ENCODE assay signal across 8 cellular contexts in the genomic region with DNA sequence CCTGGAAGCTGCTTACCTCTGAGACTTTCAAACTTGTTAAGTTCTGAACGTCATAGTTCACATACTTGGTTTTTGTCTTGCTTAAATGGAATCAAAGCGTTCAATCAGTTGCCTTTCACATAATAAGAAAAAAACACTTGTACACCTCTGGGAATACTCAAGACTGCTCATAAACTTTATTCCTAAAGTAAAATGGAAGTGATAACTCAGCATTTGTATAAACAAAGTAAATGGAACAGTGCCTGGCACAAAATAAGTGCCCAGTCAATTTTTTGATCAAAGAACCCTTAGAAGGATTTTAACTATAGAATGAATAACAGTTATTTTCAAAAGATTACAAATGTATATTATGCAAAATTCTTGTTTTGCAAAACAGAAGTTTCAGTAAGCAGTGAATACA. TPM values are rescaled to one million over a fixed set of nuclear protein-coding genes. Genes with fewer than 3 reads are reported as not detected.
DNase-seq lines count a peak whose midpoint lies in the region; ATAC-seq and TF ChIP-seq lines count a peak whose summit lies in the region.

No MANE protein-coding gene starts in this region.

- no peaks in the 10 kb centered on the region for H3K9me3 Mint-ChIP-seq in activated CD4-positive, alpha-beta T cell treated with anti-CD3 and anti-CD28 coated beads for 36 hours (ENCODE audit: low read depth)

- CTCF ChIA-PET in activated CD4-positive, alpha-beta T cell treated with anti-CD3 and anti-CD28 coated beads for 36 hours (lab: Charles Lee) = interaction anchor here (1.0 to 1.5 kb wide), 3 partner anchors 17 to 93 kb away, joined by 3 to 4 read pairs (median 3); no protein-coding TSS in a partner anchor

- intact Hi-C loops in activated CD4-positive, alpha-beta T cell treated with anti-CD3 and anti-CD28 coated beads for 36 hours (cut with DNase I, micrococcal nuclease) = loop anchor here in 1 of 2 experiments (5.0 kb wide), 1 partner anchor 61 kb away; no protein-coding TSS in a partner anchor
- intact Hi-C loops in adrenal gland (cut with DNase I) (loop anchor here in 1 of 2 donors (5.0 to 10.0 kb wide), 2 partner anchors 97 to 239 kb away; a partner anchor contains a TSS), left lung (cut with DNase I) (no loop called here), testis (cut with DNase I; ENCODE audit: low total_unique reads) (no loop called here)

- peak overlapping the region; percentile 99 for H3K27ac Mint-ChIP-seq in activated CD4-positive, alpha-beta T cell treated with anti-CD3 and anti-CD28 coated beads for 36 hours

- H3K36me3 ChIP-seq in adrenal gland (replicated peaks in 1 of 2) (peaks cover 0 to 8% of the 10 kb centered on the region in 2 donors), left lung (peaks cover 0 to 23% of the 10 kb centered on the region in 2 donors), testis (ENCODE audit: low read depth, missing control alignments) (no peaks in the 10 kb centered on the region)

- no peak for ATAC-seq in activated CD4-positive, alpha-beta T cell treated with anti-CD3 and anti-CD28 coated beads for 36 hours
- no peak for ATAC-seq in left lung

- H3K4me1 ChIP-seq in adrenal gland (replicated peaks in 1 of 2) (peaks cover 16 to 40% of the 10 kb centered on the region in 2 donors), left lung (peaks cover 16 to 49% of the 10 kb centered on the region in 2 donors), testis (peaks cover 14% of the 10 kb centered on the region)

- peaks cover 45% of the 10 kb centered on the region for H3K4me1 Mint-ChIP-seq in activated CD4-positive, alpha-beta T cell treated with anti-CD3 and anti-CD28 coated beads for 36 hours

- TF ChIP-seq CTCF in adrenal gland (IDR thresholded peaks at IDR 0.05) = no peak
- TF ChIP-seq CTCF in left lung (IDR thresholded peaks at IDR 0.05) = no peak
- TF ChIP-seq CTCF in testis (IDR thresholded peaks at IDR 0.05) = no peak

- POLR2A ChIA-PET in activated CD4-positive, alpha-beta T cell treated with anti-CD3 and anti-CD28 coated beads for 36 hours (lab: Charles Lee) = interaction anchor here (0.6 to 2.4 kb wide), 4 partner anchors 11 to 131 kb away, joined by 4 to 7 read pairs (median 7); no protein-coding TSS in a partner anchor

- DNase-seq in activated CD4-positive, alpha-beta T cell treated with anti-CD3 and anti-CD28 coated beads for 36 hours = no peak
- DNase-seq in activated CD4-positive, alpha-beta T cell treated with anti-CD3 and anti-CD28 coated beads for 48 hours = no peak
- DNase-seq in adrenal gland (no peak), left lung (no peak), testis (no peak), NCI-H748 treated with DMSO at 0.1 percent for 48 hours (lab: John Stamatoyannopoulos, UW) (no peak), G401 (ENCODE audit: low spot score) (no peak), GDM1 (lab: John Stamatoyannopoulos, UW) (no peak)

- TF ChIP-seq POLR2A in adrenal gland (IDR thresholded peaks at IDR 0.05) (no peak), testis (IDR thresholded peaks at IDR 0.05) (no peak)

- H3K27me3 ChIP-seq in adrenal gland (no peaks in the 10 kb centered on the region), left lung (no peaks in the 10 kb centered on the region), testis (no peaks in the 10 kb centered on the region)

- H3K4me3 ChIP-seq in adrenal gland = peak overlapping the region; percentile 57 to 94 (median 84)
- H3K4me3 ChIP-seq in left lung = peak overlapping the region; percentile 97 to 98
- H3K4me3 ChIP-seq in testis = peak overlapping the region; percentile 89 to 98

- H3K36me3 Mint-ChIP-seq in activated CD4-positive, alpha-beta T cell treated with anti-CD3 and anti-CD28 coated beads for 36 hours (ENCODE audit: low read depth) = peaks cover 23% of the 10 kb centered on the region

- in situ Hi-C loops in G401 (cut with HindIII; ENCODE audit: low sequenced_read_pairs) = no loop called here

- H3K9me3 ChIP-seq in adrenal gland (replicated peaks in 1 of 3) = no peaks in the 10 kb centered on the region
- no peaks in the 10 kb centered on the region for H3K9me3 ChIP-seq in left lung
- H3K9me3 ChIP-seq in testis = no peaks in the 10 kb centered on the region

- WGBS in adrenal gland, 4 donors = 0 to 8% (median 2%) methylated on average over 2 of the region's 2 CpGs
- 0% methylated on average over 2 of the region's 2 CpGs for WGBS in testis, 2 donors

- peak overlapping the region; percentile 96 for H3K4me3 Mint-ChIP-seq in activated CD4-positive, alpha-beta T cell treated with anti-CD3 and anti-CD28 coated beads for 36 hours

- H3K27ac ChIP-seq in adrenal gland = peak overlapping the region in 4 of 5 donors; percentile 85 to 99 (median 98)
- peak overlapping the region; percentile 98 to 100 for H3K27ac ChIP-seq in left lung
- H3K27ac ChIP-seq in testis = peak overlapping the region; percentile 96 to 98

- H3K27me3 Mint-ChIP-seq in activated CD4-positive, alpha-beta T cell treated with anti-CD3 and anti-CD28 coated beads for 36 hours = no peaks in the 10 kb centered on the region

RNA-seq across cellular contexts. Expression of a gene that starts 1.3 kb away (rescaled TPM):
- 10 to 100 TPM; 54.2 to 78.8 TPM for total RNA-seq in activated CD4-positive, alpha-beta T cell treated with anti-CD3 and anti-CD28 coated beads for 36 hours
- 10 to 100 TPM; 36.8 to 68.6 (median 52.0) TPM for total RNA-seq in adrenal gland
- polyA plus RNA-seq in adrenal gland = 100 to 1,000 TPM in 1 of 3 donors, 10 to 100 TPM in 2; 37.1 to 102 (median 41.2) TPM
- 10 to 100 TPM; 60.7 to 68.6 TPM for total RNA-seq in left lung
- total RNA-seq in testis = 10 to 100 TPM; 55.6 to 62.6 TPM
- polyA plus RNA-seq in testis (ENCODE audit: insufficient read depth, low read depth, low replicate concordance) = 43.4 TPM
- total RNA-seq in G401 (2014; rRNA removed; shearing (Covaris generic)) = 49.7 and 67.3 TPM in 2 replicates

RNA-seq across cellular contexts. Expression of a gene that starts 14.2 kb away (rescaled TPM):
- under 1 TPM; 0.62 to 0.79 TPM for total RNA-seq in activated CD4-positive, alpha-beta T cell treated with anti-CD3 and anti-CD28 coated beads for 36 hours
- total RNA-seq in adrenal gland = 1 to 10 TPM in 5 of 8 donors, under 1 TPM in 2, not detected in 1; 0.29 to 4.4 (median 3.0) TPM
- 10 to 100 TPM in 1 of 3 donors, 1 to 10 TPM in 1, under 1 TPM in 1; 0.98 to 10.6 (median 2.2) TPM for polyA plus RNA-seq in adrenal gland
- under 1 TPM in 1 of 2 donors, not detected in 1; 0.99 TPM for total RNA-seq in left lung
- total RNA-seq in testis = 10 to 100 TPM in 1 of 2 donors, 1 to 10 TPM in 1; 9.4 to 22.0 TPM
- polyA plus RNA-seq in testis (ENCODE audit: insufficient read depth, low read depth, low replicate concordance) = 32.9 TPM
- not detected in 2 replicates for total RNA-seq in G401 (2014; rRNA removed; shearing (Covaris generic))
